In genomic region chr11:56103210-56103737, GRCh38 we compare ENCODE assay signal across 35 cellular contexts. TPM values are rescaled to one million over a fixed set of nuclear protein-coding genes. Genes with fewer than 3 reads are reported as not detected.
"Had no signal": no experiment of that assay in that cellular context is flagged by ENCODE, and none has a peak within 500 bp of the region (broad histone marks: within the 10 kb centered on the region; RNA-seq: fewer than 3 reads in every experiment).

TSS of gene OR8H2 (plus strand) at chr11:56103687. CDS start at chr11:56105043, 1,356 bp downstream.

- DNase-seq: activated CD4-positive, alpha-beta T cell treated with anti-CD3 and anti-CD28 coated beads for 48 hours; activated CD4-positive, alpha-beta T cell treated with anti-CD3 and anti-CD28 coated beads, Interleukin-2, amount 50 U/mL, for 48 hours; activated CD8-positive, alpha-beta memory T cell treated with anti-CD3 and anti-CD28 coated beads for 24 hours; activated gamma-delta T cell; activated naive CD4-positive, alpha-beta T cell treated with anti-CD3 and anti-CD28 coated beads, Interleukin-2, amount 10 ng/mL, durations not matched to agents 7 days and 5 days; activated naive CD8-positive, alpha-beta T cell treated with anti-CD3 and anti-CD28 coated beads, Interleukin-2, amount 10 ng/mL, durations not matched to agents 7 days and 5 days; activated T-cell treated with anti-CD3 and anti-CD28 coated beads, Interleukin-2, amount 50 U/mL, for 1 hour; cerebellar nuclear complex; dorsolateral prefrontal cortex; effector memory CD4-positive, alpha-beta T cell; erythroblast; head of caudate nucleus; hippocampal formation; left colon; mammary epithelial cell; naive B cell; nephron progenitor cell; ovary; sigmoid colon; stimulated activated CD4-positive, alpha-beta T cell treated with anti-CD3 and anti-CD28 coated beads, Interleukin-1b, Interleukin-23, amount 100 ng/mL, for 48 hours; stimulated activated CD4-positive, alpha-beta T cell treated with anti-CD3 and anti-CD28 coated beads, Interleukin-4, amount 100 ng/mL, for 4 hours; stimulated activated CD8-positive, alpha-beta memory T cell treated with anti-CD3 and anti-CD28 coated beads, Interleukin-4, amount 100 ng/mL, for 48 hours; stimulated activated naive CD8-positive, alpha-beta T cell treated with anti-CD3 and anti-CD28 coated beads, Interleukin-15, amount 100 ng/mL, for 72 hours; substantia nigra; uterus had no signal

- H3K36me3 ChIP-seq: ascending aorta, cardiac muscle cell, gastroesophageal sphincter, ovary, prostate gland, sigmoid colon, uterus had no signal

- H3K4me1 ChIP-seq: ascending aorta, gastroesophageal sphincter, prostate gland, sigmoid colon, uterus had no signal

- H3K27me3 ChIP-seq: ascending aorta, cardiac muscle cell, gastroesophageal sphincter, ovary, sigmoid colon, uterus had no signal

- H3K9me3 ChIP-seq: ascending aorta, gastroesophageal sphincter, ovary, prostate gland, sigmoid colon, uterus had no signal

- H3K27ac ChIP-seq: ascending aorta, cardiac muscle cell, coronary artery, dorsolateral prefrontal cortex, gastroesophageal sphincter, ovary, prostate gland, sigmoid colon, uterus, VCaP had no signal

- H3K4me3 ChIP-seq: ascending aorta, cardiac muscle cell, coronary artery, dorsolateral prefrontal cortex, gastroesophageal sphincter, ovary, prostate gland, sigmoid colon, smooth muscle cell, uterus had no signal

- H3K4me2 ChIP-seq: smooth muscle cell had no signal

- FAIRE-seq: keratinocyte had no signal

RNA-seq across cellular contexts. Expression of gene OR8H2, which starts in this region (rescaled TPM):
- total RNA-seq: activated naive CD8-positive, alpha-beta T cell treated with anti-CD3 and anti-CD28 coated beads, Interleukin-2, amount 10 ng/mL, durations not matched to agents 7 days and 5 days; ascending aorta; cardiac muscle cell; dorsolateral prefrontal cortex; gastroesophageal sphincter; left colon; liver; mammary epithelial cell; ovary; sigmoid colon; smooth muscle cell; uterus had no signal
- polyA plus RNA-seq: cardiac muscle cell, keratinocyte, liver, mammary epithelial cell, ovary, sigmoid colon, smooth muscle cell, thymus had no signal
